8 cellular contexts compared by ENCODE assay signal in the genomic region with DNA sequence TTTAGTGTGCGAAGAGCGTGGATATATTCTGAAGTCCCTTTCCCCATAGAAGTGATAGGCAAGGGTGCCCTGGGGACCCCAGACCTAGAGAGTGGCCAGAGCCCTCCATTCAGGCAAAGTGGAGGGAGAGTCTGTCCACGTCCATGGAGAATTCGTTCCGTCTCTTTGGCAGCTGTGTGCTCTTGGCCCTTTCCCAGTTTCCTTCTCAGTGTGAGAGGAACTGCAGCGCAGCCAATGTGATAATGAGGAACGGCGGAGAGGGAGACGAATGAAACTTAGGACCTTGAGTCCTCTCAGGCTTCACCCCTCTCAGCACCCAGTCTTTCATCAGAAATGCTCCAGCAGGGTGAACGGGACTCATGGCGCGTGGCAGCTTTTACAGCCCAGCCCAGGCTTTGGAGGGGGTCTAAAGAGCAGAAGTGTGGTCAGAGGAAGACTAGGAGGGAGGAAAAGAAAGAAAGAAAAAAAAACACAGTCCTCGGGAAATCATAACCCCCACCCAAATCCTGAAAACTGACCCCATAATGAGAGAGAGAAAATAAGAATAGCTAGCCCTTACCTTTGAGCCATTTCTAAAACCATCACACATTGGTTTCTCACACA.
DNase-seq lines count a peak whose midpoint lies in the region; ATAC-seq and TF ChIP-seq lines count a peak whose summit lies in the region.

No MANE protein-coding gene starts in this region.

- no peaks in the 10 kb centered on the region for H3K36me3 ChIP-seq in gastrocnemius medialis

- H3K9me3 ChIP-seq in H9 (ENCODE audit: control insufficient read depth, low read depth, low read length) = no peaks in the 10 kb centered on the region
- H3K9me3 ChIP-seq in gastrocnemius medialis = no peaks in the 10 kb centered on the region

- no peaks in the 10 kb centered on the region for H4K20me1 ChIP-seq in H9 (ENCODE audit: control insufficient read depth, insufficient read depth, insufficient read length)

- H3K9ac ChIP-seq in H9 (ENCODE audit: extremely low read depth, insufficient read length, low read length) = no peak overlapping the region

- no peak overlapping the region for H3K56ac ChIP-seq in H9 (ENCODE audit: insufficient read length, low read depth, low read length)

- H3K4me1 ChIP-seq in H9 (ENCODE audit: insufficient read depth, low read length) (no peaks in the 10 kb centered on the region), gastrocnemius medialis (peaks cover 9 to 24% of the 10 kb centered on the region in 2 donors)

- no peak overlapping the region for H4K91ac ChIP-seq in H9 (ENCODE audit: insufficient read length, low read depth, low read length)

- H2BK5ac ChIP-seq in H9 (ENCODE audit: insufficient read length, low read length) = no peak overlapping the region

- intact Hi-C loops in gastrocnemius medialis (cut with DNase I; ENCODE audit: low total_unique reads) = loop anchor here (5.0 kb wide), 1 partner anchor 131 kb away; no protein-coding TSS in a partner anchor

- no peak overlapping the region for H4K8ac ChIP-seq in H9 (replicated peaks; ENCODE audit: insufficient read length, low read depth, low read length)

- no peak overlapping the region for H3K27ac ChIP-seq in H9 (ENCODE audit: insufficient read length, low read depth, low read length)
- H3K27ac ChIP-seq in gastrocnemius medialis = peak overlapping the region; percentile 42 to 66 (median 50)

- H2AK5ac ChIP-seq in H9 (ENCODE audit: insufficient read length, low read length) = no peak overlapping the region

- H3K79me2 ChIP-seq in H9 (ENCODE audit: insufficient read depth, low read length) = no peaks in the 10 kb centered on the region

- DNase-seq in H9 (no peak), anterior cingulate cortex (lab: John Stamatoyannopoulos, UW) (peak in 37 of 58 donors; percentile 6 to 60 (median 28)), inferior parietal cortex (ENCODE audit: extremely low spot score) (peak; percentile 61), gastrocnemius medialis (peak in 1 of 2 donors; percentile 41), activated T-cell treated with anti-CD3 and anti-CD28 coated beads for 4 hours (no peak), dedifferentiated amniotic fluid mesenchymal stem cell (ENCODE audit: extremely low spot score) (no peak), NCI-H146 treated with DMSO at 0.1 percent for 48 hours (lab: John Stamatoyannopoulos, UW; ENCODE audit: unreplicated experiment) (no peak)

- H3K23ac ChIP-seq in H9 (ENCODE audit: insufficient read length, low read depth, low read length) = no peak overlapping the region

- TF ChIP-seq CTCF in H9 (conservative IDR thresholded peaks at IDR 0.05) (no peak), gastrocnemius medialis (IDR thresholded peaks at IDR 0.05 in 4 of 5, conservative IDR thresholded peaks at IDR 0.05 in 1 of 5) (no peak)

- no peak overlapping the region for H2BK12ac ChIP-seq in H9 (ENCODE audit: insufficient read length, low read depth, low read length)

- peaks cover 0 to 8% of the 10 kb centered on the region in 2 experiments; a peak in 2 of 5 replicates for H3K9me3 Mint-ChIP-seq in H9

- no peaks in the 10 kb centered on the region for H3K27me3 Mint-ChIP-seq in H9 (ENCODE audit: low read depth)

- no peak overlapping the region for H3K4me3 Mint-ChIP-seq in H9

- H3K4me3 ChIP-seq in gastrocnemius medialis = peak overlapping the region; percentile 2 to 38 (median 10)

- no peaks in the 10 kb centered on the region for H3K79me1 ChIP-seq in H9 (ENCODE audit: insufficient read depth, low read depth, low read length, poor library complexity, severe bottlenecking)

- no peak for TF ChIP-seq POLR2A in gastrocnemius medialis (IDR thresholded peaks at IDR 0.05)

- H2BK15ac ChIP-seq in H9 (ENCODE audit: low read depth, low read length) = no peak overlapping the region

- H3K27ac Mint-ChIP-seq in H9 = peak overlapping the region; percentile 19 to 68 (median 61); a peak in 4 of 7 replicates

- in situ Hi-C loops in gastrocnemius medialis (cut with MboI; ENCODE audit: low sequenced_read_pairs in 4 of 4) = loop anchor here in 1 of 4 donors (5.0 kb wide), 1 partner anchor 226 kb away; no protein-coding TSS in a partner anchor

- no peak overlapping the region for H3K14ac ChIP-seq in H9 (ENCODE audit: insufficient read depth, low read length)

- H2BK120ac ChIP-seq in H9 (ENCODE audit: low read depth, low read length, poor library complexity, severe bottlenecking) = no peak overlapping the region

- peaks cover 5 to 12% (median 7%) of the 10 kb centered on the region in 3 experiments for H3K36me3 Mint-ChIP-seq in H9 (ENCODE audit: insufficient read depth in 1 of 3, low read depth in 3 of 3)

- H3K23me2 ChIP-seq in H9 (ENCODE audit: insufficient read length, low read depth, low read length, poor library complexity, severe bottlenecking) = no peaks in the 10 kb centered on the region

- no peak overlapping the region for H3T11ph ChIP-seq in H9 (ENCODE audit: low read length)

- H3K4me2 ChIP-seq in H9 (ENCODE audit: insufficient read depth, insufficient read length, low read length) = no peak overlapping the region

- H3K27me3 ChIP-seq in H9 (ENCODE audit: insufficient read depth, low read length) (no peaks in the 10 kb centered on the region), gastrocnemius medialis (no peaks in the 10 kb centered on the region)

- no peak overlapping the region for H2AFZ ChIP-seq in H9 (ENCODE audit: low read length)

- no peak overlapping the region for H4K5ac ChIP-seq in H9 (ENCODE audit: insufficient read length, low read depth, low read length)

- no peak overlapping the region for H3K4ac ChIP-seq in H9 (ENCODE audit: low read depth, low read length)

- no peak overlapping the region for H3K18ac ChIP-seq in H9 (ENCODE audit: insufficient read length, low read depth, low read length)

- H2BK20ac ChIP-seq in H9 (ENCODE audit: low read depth, low read length, poor library complexity, severe bottlenecking) = no peak overlapping the region

- WGBS in H9 (ENCODE audit: extremely low coverage, insufficient read length, low lambda C conversion rate) = no CpG with 5 or more reads among the region's 13 CpGs

- H3K4me1 Mint-ChIP-seq in H9 = peaks cover 24 to 26% of the 10 kb centered on the region in 2 experiments

- ATAC-seq in gastrocnemius medialis = peak; percentile 49 to 62
- ATAC-seq in GM18517 (IDR thresholded peaks at IDR 0.05; ENCODE audit: unreplicated experiment) = no peak

Comparison
In these comparisons a context has a peak if more than half of its experiments do, and no peak if none do; other contexts are left out.
1. DNase-seq: peak in anterior cingulate cortex (37 of 58) and inferior parietal cortex (single experiment); none in H9 (single experiment), activated T-cell treated with anti-CD3 and anti-CD28 coated beads for 4 hours (single experiment), dedifferentiated amniotic fluid mesenchymal stem cell (single experiment) and NCI-H146 treated with DMSO at 0.1 percent for 48 hours (single experiment).